ENCODE assay signal across 13 cellular contexts in genomic region chr10:103543617-103544525, GRCh38. TPM values are rescaled to one million over a fixed set of nuclear protein-coding genes. Genes with fewer than 3 reads are reported as not detected.
DNase-seq lines count a peak whose midpoint lies in the region; ATAC-seq, FAIRE-seq and TF ChIP-seq lines count a peak whose summit lies in the region.
"Had no signal": no experiment of that assay in that cellular context is flagged by ENCODE, and none has a peak within 500 bp of the region (broad histone marks: within the 10 kb centered on the region; RNA-seq: fewer than 3 reads in every experiment).

No MANE protein-coding gene starts in this region.

- in situ Hi-C loops in G401 (cut with HindIII; ENCODE audit: low sequenced_read_pairs): no loop called here

- H3K4me3 Mint-ChIP-seq in activated B cell treated with CpG ODN at 0.5 μM for 24 hours (peak overlapping the region; percentile 80), nephron (peak overlapping the region in 1 of 3 experiments; percentile 27)

- peaks cover 13% of the 10 kb centered on the region for H3K27me3 Mint-ChIP-seq in activated B cell treated with CpG ODN at 0.5 μM for 24 hours
- H3K27me3 Mint-ChIP-seq in nephron (ENCODE audit: low read depth): peaks cover 25% of the 10 kb centered on the region

- CTCF ChIA-PET in activated B cell treated with CpG ODN at 0.5 μM for 24 hours (lab: Charles Lee): no interaction called here

- H3K9ac ChIP-seq in BLaER1 treated with 17β-estradiol and CSF1 and Interleukin-3, amounts not matched to agents 10 nM and 100 nM: 0 out of 22 replicates have a peak overlapping the region, but pooled peaks of 1 of the 11 experiments have one; percentile 17

- DNase-seq in GM12891 (ENCODE audit: insufficient read length, low spot score) (no peak), activated B cell treated with CpG ODN at 0.5 μM for 24 hours (no peak), G401 (ENCODE audit: low spot score) (no peak), EL (no peak), MG63 (no peak), amniotic stem cell (lab: John Stamatoyannopoulos, UW) (no peak)
- DNase-seq: Calu3, NCI-H2081 treated with DMSO at 0.1 percent for 48 hours, PC-9 had no signal

- POLR2A ChIA-PET in activated B cell treated with CpG ODN at 0.5 μM for 24 hours (lab: Charles Lee): no interaction called here

- FAIRE-seq in GM12891 (lab: Jason Lieb, UNC): peak; percentile 28
- FAIRE-seq: frontal cortex had no signal

- intact Hi-C loops in activated B cell treated with CpG ODN at 0.5 μM for 24 hours (cut with micrococcal nuclease): no loop called here

- H3K4me3 ChIP-seq in BLaER1 treated with 17β-estradiol and CSF1 and Interleukin-3, amounts not matched to agents 10 nM and 100 nM: no peak overlapping the region
- no peak overlapping the region for H3K4me3 ChIP-seq in MG63
- H3K4me3 ChIP-seq: PC-9 had no signal

- peaks cover 32 to 55% (median 47%) of the 10 kb centered on the region in 10 experiments for H3K4me1 ChIP-seq in BLaER1 treated with 17β-estradiol and CSF1 and Interleukin-3, amounts not matched to agents 10 nM and 100 nM

- peaks cover 0 to 7% (median 0%) of the 10 kb centered on the region in 11 experiments; a peak in 2 of 22 replicates for H4K20me1 ChIP-seq in BLaER1 treated with 17β-estradiol and CSF1 and Interleukin-3, amounts not matched to agents 10 nM and 100 nM

- no peak for TF ChIP-seq CTCF in activated B cell treated with CpG ODN at 0.5 μM for 24 hours (IDR thresholded peaks at IDR 0.05)
- no peak for TF ChIP-seq CTCF in nephron (IDR thresholded peaks at IDR 0.05; ENCODE audit: unreplicated experiment in 3 of 3)

- H3K36me3 ChIP-seq in BLaER1 treated with 17β-estradiol and CSF1 and Interleukin-3, amounts not matched to agents 10 nM and 100 nM: no peaks in the 10 kb centered on the region
- H3K36me3 ChIP-seq in MG63: no peaks in the 10 kb centered on the region
- H3K36me3 ChIP-seq: neutrophil had no signal

- H3K4me2 ChIP-seq in BLaER1 treated with 17β-estradiol and CSF1 and Interleukin-3, amounts not matched to agents 10 nM and 100 nM: peak overlapping the region; percentile 74 to 96 (median 91)

- H3K36me3 Mint-ChIP-seq in activated B cell treated with CpG ODN at 0.5 μM for 24 hours (ENCODE audit: low read depth) (no peaks in the 10 kb centered on the region), nephron (ENCODE audit: low read depth) (no peaks in the 10 kb centered on the region)

- H3K27ac Mint-ChIP-seq in activated B cell treated with CpG ODN at 0.5 μM for 24 hours: no peak overlapping the region
- H3K27ac Mint-ChIP-seq in nephron: peak overlapping the region in 2 of 3 experiments; percentile 35 to 51

- no peaks in the 10 kb centered on the region for H3K9me3 Mint-ChIP-seq in activated B cell treated with CpG ODN at 0.5 μM for 24 hours
- no peaks in the 10 kb centered on the region for H3K9me3 Mint-ChIP-seq in nephron

- no peak for ATAC-seq in activated B cell treated with CpG ODN at 0.5 μM for 24 hours (ENCODE audit: low read depth)

- TF ChIP-seq POLR2A in GM12891 (IDR thresholded peaks at IDR 0.05; ENCODE audit: low read depth, low read length): no peak

- H3K4me1 Mint-ChIP-seq in activated B cell treated with CpG ODN at 0.5 μM for 24 hours: peaks cover 24% of the 10 kb centered on the region
- peaks cover 49% of the 10 kb centered on the region for H3K4me1 Mint-ChIP-seq in nephron

- no peaks in the 10 kb centered on the region for H3K9me3 ChIP-seq in BLaER1 treated with 17β-estradiol and CSF1 and Interleukin-3, amounts not matched to agents 10 nM and 100 nM (replicated peaks in 1 of 11)
- H3K9me3 ChIP-seq in MG63: no peaks in the 10 kb centered on the region
- H3K9me3 ChIP-seq: neutrophil had no signal

- no peaks in the 10 kb centered on the region for H3K27me3 ChIP-seq in BLaER1 treated with 17β-estradiol and CSF1 and Interleukin-3, amounts not matched to agents 10 nM and 100 nM
- H3K27me3 ChIP-seq in MG63: peaks cover 7% of the 10 kb centered on the region

- H3K27ac ChIP-seq in BLaER1 treated with 17β-estradiol and CSF1 and Interleukin-3, amounts not matched to agents 10 nM and 100 nM: no peak overlapping the region; a peak in 1 of 22 replicates
- H3K27ac ChIP-seq: neutrophil, PC-9 had no signal

TF ChIP-seq in GM12891, 5 proteins besides CTCF, POLR2A, EP300 and RAD21:
- TF ChIP-seq SPI1 (IDR thresholded peaks at IDR 0.05; ENCODE audit: low read depth, low read length) (no peak), POU2F2 (IDR thresholded peaks at IDR 0.05; ENCODE audit: low read depth, low read length) (no peak), TAF1 (IDR thresholded peaks at IDR 0.05; ENCODE audit: low read depth, low read length) (no peak), PAX5 (IDR thresholded peaks at IDR 0.05; ENCODE audit: insufficient read depth, low read length, severe bottlenecking) (no peak), POLR2AphosphoS5 (IDR thresholded peaks at IDR 0.05; ENCODE audit: low read depth, low read length) (no peak)

RNA-seq across cellular contexts. Expression of gene NEURL1, which starts 50.4 kb away (rescaled TPM):
- polyA plus RNA-seq in GM12891 (2012; ENCODE audit: low read depth, missing spikeins): 1.1 TPM
- total RNA-seq in activated B cell treated with CpG ODN at 0.5 μM for 24 hours: 0.61 and 0.93 TPM in 2 replicates
- 0.68 and 0.95 TPM in 2 replicates for total RNA-seq in G401 (2014; rRNA removed; shearing (Covaris generic))
- not detected in 2 replicates for total RNA-seq in MG63 (2014; rRNA removed; shearing (Covaris generic); ENCODE audit: low replicate concordance)
- total RNA-seq: Calu3 had no signal
